17 cellular contexts compared by ENCODE assay signal in genomic region chr5:113147537-113147936, GRCh38.
"Had no signal": no experiment of that assay in that cellular context is flagged by ENCODE, and none has a peak within 500 bp of the region (broad histone marks: within the 10 kb centered on the region; RNA-seq: fewer than 3 reads in every experiment).

No MANE protein-coding gene starts in this region.

- H3K9me3 Mint-ChIP-seq: activated CD8-positive, alpha-beta T cell treated with anti-CD3 and anti-CD28 coated beads for 36 hours; activated naive CD4-positive, alpha-beta T cell treated with anti-CD3 and anti-CD28 coated beads, Interleukin-2, amount 50 U/mL, for 72 hours; activated T-cell treated with anti-CD3 and anti-CD28 coated beads, Interleukin-2, amount 50 U/mL, for 4 hours; dendritic cell treated with granulocyte-macrophage colony-stimulating factor and Interleukin-4, amounts not matched to agents 40 ng/mL and 50 ng/mL, for 4 days had no signal

- H3K27me3 Mint-ChIP-seq: activated CD8-positive, alpha-beta T cell treated with anti-CD3 and anti-CD28 coated beads for 36 hours; progenitor cell of endocrine pancreas had no signal

- H3K4me3 ChIP-seq: gastroesophageal sphincter, heart right ventricle, suprapubic skin had no signal

- H3K4me3 Mint-ChIP-seq: activated CD8-positive, alpha-beta T cell treated with anti-CD3 and anti-CD28 coated beads for 36 hours; activated T-cell treated with anti-CD3 and anti-CD28 coated beads, Interleukin-2, amount 50 U/mL, for 4 hours; dendritic cell treated with granulocyte-macrophage colony-stimulating factor and Interleukin-4, amounts not matched to agents 40 ng/mL and 50 ng/mL, for 4 days; naive thymus-derived CD4-positive, alpha-beta T cell had no signal

- H3K4me1 ChIP-seq: gastroesophageal sphincter had no signal

- H3K36me3 Mint-ChIP-seq: activated naive CD4-positive, alpha-beta T cell treated with anti-CD3 and anti-CD28 coated beads, Interleukin-2, amount 50 U/mL, for 72 hours had no signal

- H3K27me3 ChIP-seq: gastroesophageal sphincter, heart right ventricle, suprapubic skin had no signal

- H3K27ac ChIP-seq: gastroesophageal sphincter, heart right ventricle, neutrophil, suprapubic skin, VCaP had no signal

- ATAC-seq: activated CD8-positive, alpha-beta T cell treated with anti-CD3 and anti-CD28 coated beads for 36 hours; activated naive CD4-positive, alpha-beta T cell treated with anti-CD3 and anti-CD28 coated beads, Interleukin-2, amount 50 U/mL, for 72 hours; activated T-cell treated with anti-CD3 and anti-CD28 coated beads, Interleukin-2, amount 50 U/mL, for 4 hours; gastroesophageal sphincter; left colon; naive thymus-derived CD4-positive, alpha-beta T cell; stimulated activated naive CD8-positive, alpha-beta T cell treated with anti-CD3 and anti-CD28 coated beads, Interleukin-15, Interleukin-2, amounts not matched to agents 100 U/mL and 50 U/mL, for 24 hours had no signal

- H3K36me3 ChIP-seq: neutrophil, suprapubic skin had no signal

- H3K27ac Mint-ChIP-seq: activated CD8-positive, alpha-beta T cell treated with anti-CD3 and anti-CD28 coated beads for 36 hours; activated naive CD4-positive, alpha-beta T cell treated with anti-CD3 and anti-CD28 coated beads, Interleukin-2, amount 50 U/mL, for 72 hours; dendritic cell treated with granulocyte-macrophage colony-stimulating factor and Interleukin-4, amounts not matched to agents 40 ng/mL and 50 ng/mL, for 4 days; naive thymus-derived CD4-positive, alpha-beta T cell; progenitor cell of endocrine pancreas had no signal

- H3K9me3 ChIP-seq: gastroesophageal sphincter, heart right ventricle, neutrophil, suprapubic skin had no signal

- DNase-seq: activated CD4-positive, alpha-beta T cell treated with anti-CD3 and anti-CD28 coated beads for 48 hours; activated CD8-positive, alpha-beta T cell treated with anti-CD3 and anti-CD28 coated beads for 36 hours; activated effector memory CD4-positive, alpha-beta T cell treated with anti-CD3 and anti-CD28 coated beads, Interleukin-2, amount 50 U/mL, for 16 hours; activated T-cell treated with anti-CD3 and anti-CD28 coated beads, Interleukin-2, amount 50 U/mL, for 4 hours; effector memory CD4-positive, alpha-beta T cell; heart right ventricle; left colon; naive thymus-derived CD4-positive, alpha-beta T cell; right cardiac atrium; stimulated activated naive CD8-positive, alpha-beta T cell treated with anti-CD3 and anti-CD28 coated beads, Interleukin-15, Interleukin-2, amounts not matched to agents 100 U/mL and 50 U/mL, for 24 hours had no signal
